ENCODE assay signal across 21 cellular contexts in the genomic region with DNA sequence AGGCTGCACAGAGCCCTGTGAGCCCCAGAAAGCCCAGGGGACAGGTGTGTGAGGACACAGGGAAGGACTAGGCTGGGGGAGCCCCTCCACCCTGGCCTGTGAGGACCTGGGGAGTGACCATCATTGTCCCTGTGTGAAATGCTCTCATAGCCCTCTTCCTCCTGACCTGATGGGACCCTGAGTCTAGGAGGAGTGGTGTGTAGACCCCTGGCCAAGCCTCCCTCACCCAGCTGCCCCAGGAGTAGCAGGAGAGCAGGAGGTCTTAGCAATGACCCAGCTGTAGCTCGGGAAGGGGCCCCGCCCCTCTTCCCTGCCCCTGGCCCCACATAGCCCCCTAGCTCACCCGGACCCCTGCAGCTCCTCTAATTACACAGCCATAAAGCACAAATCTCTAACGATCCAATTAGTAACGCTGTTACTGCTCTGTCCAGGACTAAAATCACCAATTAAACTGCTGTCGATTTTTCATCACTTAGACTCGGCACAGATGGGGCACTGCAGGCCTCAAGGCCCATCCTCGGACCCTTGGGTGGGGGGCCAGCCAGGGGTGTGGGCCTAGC. TPM values are rescaled to one million over a fixed set of nuclear protein-coding genes. Genes with fewer than 3 reads are reported as not detected.
"Had no signal": no experiment of that assay in that cellular context is flagged by ENCODE, and none has a peak within 500 bp of the region (broad histone marks: within the 10 kb centered on the region; RNA-seq: fewer than 3 reads in every experiment).

No MANE protein-coding gene starts in this region.

- DNase-seq: effector memory CD8-positive, alpha-beta T cell; esophagus squamous epithelium; foreskin fibroblast; left colon; left ventricle myocardium superior; mesendoderm; naive B cell; psoas muscle; spleen; stimulated activated CD4-positive, alpha-beta T cell treated with anti-CD3 and anti-CD28 coated beads, Interleukin-15, amount 100 ng/mL, for 24 hours; stimulated activated CD4-positive, alpha-beta T cell treated with anti-CD3 and anti-CD28 coated beads, Interleukin-1b, Interleukin-23, amount 100 ng/mL, for 48 hours; stimulated activated CD4-positive, alpha-beta T cell treated with anti-CD3 and anti-CD28 coated beads, Interleukin-4, amount 100 ng/mL, for 24 hours; tibial artery; upper lobe of left lung; uterus had no signal

- ATAC-seq: effector memory CD8-positive, alpha-beta T cell; gastroesophageal sphincter; left colon; left ventricle myocardium superior; psoas muscle; sciatic nerve; stimulated activated memory B cell treated with anti-CD40 and anti-IgM and Interleukin-4, amounts not matched to agents 10 μg/mL and 1 μg/mL and 100 μg/mL, for 72 hours had no signal

RNA-seq across cellular contexts. Expression of a gene that starts 6.6 kb away (rescaled TPM):
- total RNA-seq: hepatocyte, kidney epithelial cell, left ventricle myocardium superior, psoas muscle, sciatic nerve, skeletal muscle tissue had no signal
